In the genomic region with DNA sequence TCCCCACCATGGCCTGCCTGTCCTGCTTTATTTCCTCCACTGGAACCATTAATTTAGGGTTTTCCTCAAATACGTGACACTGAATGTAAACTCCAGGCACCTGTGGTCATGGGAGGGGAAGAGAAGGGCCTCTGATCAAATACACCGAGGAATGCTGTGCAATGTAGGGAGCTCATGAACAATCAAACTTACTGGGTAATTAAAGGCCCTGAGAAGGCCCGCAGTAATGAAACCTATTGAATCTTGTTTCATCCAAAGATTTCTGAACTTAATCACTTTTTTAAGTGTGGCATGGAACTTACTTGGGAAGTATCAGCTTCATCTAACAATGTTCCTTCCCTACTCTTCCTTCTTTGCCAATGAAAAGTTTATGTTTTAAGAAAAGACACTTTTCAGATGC, we compare ENCODE assay signal across 28 cellular contexts.
"Had no signal": no experiment of that assay in that cellular context is flagged by ENCODE, and none has a peak within 500 bp of the region (broad histone marks: within the 10 kb centered on the region; RNA-seq: fewer than 3 reads in every experiment).

No MANE protein-coding gene starts in this region.

- H3K36me3 ChIP-seq: neural progenitor cell, ovary, right lobe of liver, sigmoid colon, stomach, thoracic aorta, thyroid gland, tibial nerve, upper lobe of right lung, vagina had no signal

- H3K4me3 Mint-ChIP-seq: natural killer cell; nephron; neural progenitor cell; stimulated activated effector memory CD8-positive, alpha-beta T cell treated with anti-CD3 and anti-CD28 coated beads, Interleukin-12 subunit alpha, Interleukin-12 subunit beta, amount 100 ng/mL, for 72 hours; stimulated activated naive B cell treated with anti-CD40 and anti-IgM and Interleukin-4, amounts not matched to agents 10 μg/mL and 1 μg/mL and 100 μg/mL, for 72 hours; stimulated activated naive CD8-positive, alpha-beta T cell treated with anti-CD3 and anti-CD28 coated beads, Interleukin-15, Interleukin-2, amounts not matched to agents 100 ng/mL and 50 ng/mL, for 24 hours had no signal

- DNase-seq: natural killer cell; occipital lobe; ovary; posterior cingulate gyrus; psoas muscle; right cardiac atrium; right lobe of liver; sigmoid colon; small intestine; stimulated activated CD4-positive, alpha-beta T cell treated with anti-CD3 and anti-CD28 coated beads, Interleukin-15, amount 100 ng/mL, for 24 hours; stimulated activated CD4-positive, alpha-beta T cell treated with anti-CD3 and anti-CD28 coated beads, Interleukin-2, amount 100 ng/mL, for 24 hours; stimulated activated CD4-positive, alpha-beta T cell treated with anti-CD3 and anti-CD28 coated beads, Interleukin-2, amount 100 ng/mL, for 48 hours; stimulated activated CD4-positive, alpha-beta T cell treated with anti-CD3 and anti-CD28 coated beads, Interleukin-4, amount 100 ng/mL, for 24 hours; stimulated activated naive B cell treated with anti-CD40 and anti-IgM and Interleukin-4, amounts not matched to agents 10 μg/mL and 1 μg/mL and 100 μg/mL, for 72 hours; stimulated activated naive CD4-positive, alpha-beta T cell treated with Interleukin-2 at 50 U/mL for 16 hours; stomach; thyroid gland; trophoblast cell; upper lobe of right lung had no signal

- H3K27ac ChIP-seq: neural progenitor cell, ovary, parathyroid adenoma, psoas muscle, right lobe of liver, sigmoid colon, stomach, thoracic aorta, thyroid gland, tibial nerve, upper lobe of right lung, vagina had no signal

- H3K36me3 Mint-ChIP-seq: natural killer cell; neural progenitor cell; stimulated activated effector memory CD8-positive, alpha-beta T cell treated with anti-CD3 and anti-CD28 coated beads, Interleukin-12 subunit alpha, Interleukin-12 subunit beta, amount 100 ng/mL, for 72 hours; stimulated activated naive B cell treated with anti-CD40 and anti-IgM and Interleukin-4, amounts not matched to agents 10 μg/mL and 1 μg/mL and 100 μg/mL, for 72 hours had no signal

- H3K4me1 ChIP-seq: parathyroid adenoma, psoas muscle, right lobe of liver, stomach, upper lobe of right lung had no signal

- H3K9me3 Mint-ChIP-seq: natural killer cell; nephron; neural progenitor cell; stimulated activated effector memory CD8-positive, alpha-beta T cell treated with anti-CD3 and anti-CD28 coated beads, Interleukin-12 subunit alpha, Interleukin-12 subunit beta, amount 100 ng/mL, for 72 hours; stimulated activated naive B cell treated with anti-CD40 and anti-IgM and Interleukin-4, amounts not matched to agents 10 μg/mL and 1 μg/mL and 100 μg/mL, for 72 hours; stimulated activated naive CD8-positive, alpha-beta T cell treated with anti-CD3 and anti-CD28 coated beads, Interleukin-15, Interleukin-2, amounts not matched to agents 100 ng/mL and 50 ng/mL, for 24 hours had no signal

- FAIRE-seq: small intestine had no signal

- H3K9me3 ChIP-seq: ovary, psoas muscle, right lobe of liver, sigmoid colon, stomach, thoracic aorta, thyroid gland, tibial nerve, upper lobe of right lung, vagina had no signal

- H3K9ac ChIP-seq: neural progenitor cell, parathyroid adenoma had no signal

- H3K27ac Mint-ChIP-seq: natural killer cell; nephron; neural progenitor cell; progenitor cell of endocrine pancreas; stimulated activated effector memory CD8-positive, alpha-beta T cell treated with anti-CD3 and anti-CD28 coated beads, Interleukin-12 subunit alpha, Interleukin-12 subunit beta, amount 100 ng/mL, for 72 hours; stimulated activated naive B cell treated with anti-CD40 and anti-IgM and Interleukin-4, amounts not matched to agents 10 μg/mL and 1 μg/mL and 100 μg/mL, for 72 hours; stimulated activated naive CD8-positive, alpha-beta T cell treated with anti-CD3 and anti-CD28 coated beads, Interleukin-15, Interleukin-2, amounts not matched to agents 100 ng/mL and 50 ng/mL, for 24 hours had no signal

- ATAC-seq: natural killer cell; psoas muscle; right cardiac atrium; right lobe of liver; stimulated activated effector memory CD8-positive, alpha-beta T cell treated with anti-CD3 and anti-CD28 coated beads, Interleukin-12 subunit alpha, Interleukin-12 subunit beta, amount 100 ng/mL, for 72 hours; stimulated activated naive B cell treated with anti-CD40 and anti-IgM and Interleukin-4, amounts not matched to agents 10 μg/mL and 1 μg/mL and 100 μg/mL, for 72 hours; upper lobe of right lung had no signal

- H3K27me3 ChIP-seq: ovary, right lobe of liver, sigmoid colon, thyroid gland, tibial nerve, vagina had no signal

- H3K79me2 ChIP-seq: parathyroid adenoma had no signal

- H3K4me3 ChIP-seq: neural progenitor cell, ovary, psoas muscle, right lobe of liver, sigmoid colon, stomach, thoracic aorta, thyroid gland, tibial nerve, upper lobe of right lung, vagina had no signal

- H3K4me1 Mint-ChIP-seq: natural killer cell; stimulated activated effector memory CD8-positive, alpha-beta T cell treated with anti-CD3 and anti-CD28 coated beads, Interleukin-12 subunit alpha, Interleukin-12 subunit beta, amount 100 ng/mL, for 72 hours; stimulated activated naive B cell treated with anti-CD40 and anti-IgM and Interleukin-4, amounts not matched to agents 10 μg/mL and 1 μg/mL and 100 μg/mL, for 72 hours had no signal

- H2AFZ ChIP-seq: neural progenitor cell, parathyroid adenoma had no signal
